Comparison of ENCODE assay signal across 8 cellular contexts in the genomic region with DNA sequence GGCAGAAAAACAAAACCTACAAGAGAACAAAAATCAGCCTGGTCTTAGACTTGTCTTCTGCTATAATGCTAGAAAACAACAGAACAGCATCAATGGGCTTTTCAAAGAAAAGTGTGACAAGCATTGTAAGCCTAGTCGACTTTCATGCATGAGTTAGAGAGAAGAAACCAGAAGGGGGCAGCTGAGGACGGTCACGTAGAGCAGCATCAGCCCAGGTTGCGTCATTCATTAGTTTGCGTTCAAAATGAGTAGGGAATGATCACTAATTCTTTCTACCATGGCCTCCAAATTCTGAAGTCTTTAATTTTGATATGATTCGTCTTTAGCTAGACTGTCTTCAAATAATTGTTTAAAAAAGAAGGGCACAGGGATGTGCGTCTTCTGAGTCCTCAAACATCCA. TPM values are rescaled to one million over a fixed set of nuclear protein-coding genes. Genes with fewer than 3 reads are reported as not detected.
DNase-seq lines count a peak whose midpoint lies in the region; ATAC-seq and TF ChIP-seq lines count a peak whose summit lies in the region.

No MANE protein-coding gene starts in this region.

- H3K9me3 ChIP-seq in esophagus squamous epithelium, result no peaks in the 10 kb centered on the region

- no peaks in the 10 kb centered on the region for H3K27me3 ChIP-seq in esophagus squamous epithelium

- peaks cover 4 to 12% (median 5%) of the 10 kb centered on the region in 3 donors for H3K4me1 ChIP-seq in esophagus squamous epithelium

- no peak overlapping the region for H3K4me3 ChIP-seq in esophagus squamous epithelium

- CTCF ChIA-PET in GM10248 (lab: Yijun Ruan, JAX), result interaction anchor here (1.3 kb wide), 1 partner anchor 19 kb away, joined by 4 read pairs; no protein-coding TSS in a partner anchor

- 69 to 72% methylated on average over 7 of the region's 7 CpGs for WGBS in esophagus squamous epithelium, 2 donors

- H3K36me3 ChIP-seq in esophagus squamous epithelium, result peaks cover 0 to 51% (median 0%) of the 10 kb centered on the region in 3 donors

- no peak for ATAC-seq in activated CD4-positive, CD25-positive, alpha-beta regulatory T cell treated with anti-CD3 and anti-CD28 coated beads, Interleukin-2, amount 50 U/mL, for 24 hours

- H3K27ac ChIP-seq in 22Rv1 (no peak overlapping the region), esophagus squamous epithelium (no peak overlapping the region)

- intact Hi-C loops in esophagus squamous epithelium (cut with DNase I), result loop anchor here (10.0 kb wide), 1 partner anchor 68 kb away; a partner anchor contains a TSS

- no peak for DNase-seq in GM10248 (ENCODE audit: extremely low spot score)
- DNase-seq in NCI-H526 (lab: John Stamatoyannopoulos, UW), result peak; percentile 18 to 67
- peak; percentile 66 to 77 for DNase-seq in erythroblast (lab: John Stamatoyannopoulos, UW)
- DNase-seq in esophagus squamous epithelium (lab: John Stamatoyannopoulos, UW), result no peak
- no peak for DNase-seq in GDM1 (lab: John Stamatoyannopoulos, UW)
- no peak for DNase-seq in germinal center (ENCODE audit: low spot score)

- TF ChIP-seq CTCF in 22Rv1 (IDR thresholded peaks at IDR 0.05), result 0 out of 2 replicates have a peak, but pooled peaks have one; percentile 20
- peak; percentile 28 for TF ChIP-seq CTCF in GM10248 (IDR thresholded peaks at IDR 0.05; ENCODE audit: control extremely low read depth, extremely low read depth, low read depth, missing control alignments)
- TF ChIP-seq CTCF in esophagus squamous epithelium (IDR thresholded peaks at IDR 0.05), result no peak

- POLR2A ChIA-PET in GM10248 (lab: Yijun Ruan, JAX), result no interaction called here

- TF ChIP-seq POLR2A in erythroblast (IDR thresholded peaks at IDR 0.05; ENCODE audit: low read length) (no peak), esophagus squamous epithelium (IDR thresholded peaks at IDR 0.05) (no peak)

RNA-seq across cellular contexts. Expression of a gene that starts 4.7 kb away (rescaled TPM):
- 10 to 100 TPM in 3 of 4 donors, 1 to 10 TPM in 1; 9.7 to 31.9 (median 24.7) TPM for total RNA-seq in esophagus squamous epithelium

RNA-seq across cellular contexts. Expression of a gene that starts 27.6 kb away (rescaled TPM):
- total RNA-seq in esophagus squamous epithelium, result not detected

Comparison
In these comparisons a context has a peak if more than half of its experiments do, and no peak if none do; other contexts are left out.
1. CTCF ChIP-seq: peak in 22Rv1 (single experiment) and GM10248 (single experiment); none in esophagus squamous epithelium (0 of 6).
2. DNase-seq: peak in NCI-H526 (2 of 2) and erythroblast (2 of 2); none in GM10248 (single experiment), esophagus squamous epithelium (single experiment), GDM1 (single experiment) and germinal center (single experiment).